In genomic region chr14:85921241-85921640, GRCh38 we compare ENCODE assay signal across 20 cellular contexts.
DNase-seq lines count a peak whose midpoint lies in the region; ATAC-seq lines count a peak whose summit lies in the region.
"Had no signal": no experiment of that assay in that cellular context is flagged by ENCODE, and none has a peak within 500 bp of the region (broad histone marks: within the 10 kb centered on the region; RNA-seq: fewer than 3 reads in every experiment).

No MANE protein-coding gene starts in this region.

- H3K27ac ChIP-seq in cingulate gyrus (ENCODE audit: low read depth, low read length), result peak overlapping the region; percentile 56

- intact Hi-C loops in sciatic nerve (cut with DNase I), result no loop called here
- intact Hi-C loops in left ventricle myocardium superior (cut with micrococcal nuclease), result no loop called here

- H3K27me3 Mint-ChIP-seq in immature natural killer cell (ENCODE audit: low read depth in 3 of 3), result peaks cover 0 to 6% (median 2%) of the 10 kb centered on the region in 3 donors

- ATAC-seq in sciatic nerve (peak; percentile 60), left ventricle myocardium superior (no peak)
- ATAC-seq: GM23338 had no signal

- H3K9me3 Mint-ChIP-seq in immature natural killer cell, result no peaks in the 10 kb centered on the region
- H3K9me3 Mint-ChIP-seq: GM23338 had no signal

- DNase-seq in NCI-H146 (lab: John Stamatoyannopoulos, UW) (peak; percentile 7), medulla oblongata (ENCODE audit: extremely low spot score) (peak; percentile 70), sciatic nerve (ENCODE audit: low spot score) (no peak), immature natural killer cell (no peak), left ventricle myocardium superior (no peak), mesenteric fat pad (ENCODE audit: low spot score) (no peak)
- DNase-seq: BE2C; CD4-positive, CD25-positive, alpha-beta regulatory T cell; COR-L47; HCEC 1CT; Kasumi-1; MG63; NCI-H1048; NCI-H1436; NCI-H2029 treated with DMSO at 0.1 percent for 48 hours; NCI-H510A; NCI-H748 treated with DMSO at 0.1 percent for 48 hours; Right ventricle myocardium superior had no signal

- no peak overlapping the region for H3K4me3 Mint-ChIP-seq in immature natural killer cell
- H3K4me3 Mint-ChIP-seq: CD4-positive, CD25-positive, alpha-beta regulatory T cell; GM23338 had no signal

- H3K36me3 Mint-ChIP-seq in immature natural killer cell, result peaks cover 0 to 4% (median 0%) of the 10 kb centered on the region in 3 donors
- H3K36me3 Mint-ChIP-seq: CD4-positive, CD25-positive, alpha-beta regulatory T cell had no signal

- H3K27ac Mint-ChIP-seq in immature natural killer cell, result no peak overlapping the region
- H3K27ac Mint-ChIP-seq: CD4-positive, CD25-positive, alpha-beta regulatory T cell; GM23338 had no signal

- no peaks in the 10 kb centered on the region for H3K4me1 Mint-ChIP-seq in immature natural killer cell

Comparison
In these comparisons a context has a peak if more than half of its experiments do, and no peak if none do; other contexts are left out.
1. DNase-seq: peak in NCI-H146 (single experiment) and medulla oblongata (single experiment); none in sciatic nerve (single experiment), immature natural killer cell (0 of 3), left ventricle myocardium superior (single experiment) and mesenteric fat pad (single experiment).